In genomic region chr1:60696512-60696911, GRCh38 we compare ENCODE assay signal across 21 cellular contexts.
A peak's percentile ranks its signal among the peaks of the same experiment; 100 is the strongest.
DNase-seq lines count a peak whose midpoint lies in the region; ATAC-seq and TF ChIP-seq lines count a peak whose summit lies in the region.
"Had no signal": no experiment of that assay in that cellular context is flagged by ENCODE, and none has a peak within 500 bp of the region (broad histone marks: within the 10 kb centered on the region; RNA-seq: fewer than 3 reads in every experiment).

No MANE protein-coding gene starts in this region.

- no peaks in the 10 kb centered on the region for H3K27me3 ChIP-seq in left ventricle myocardium inferior (ENCODE audit: low read depth)
- H3K27me3 ChIP-seq: BE2C; BLaER1 treated with 17β-estradiol and CSF1 and Interleukin-3, amounts not matched to agents 10 nM and 100 nM had no signal

- TF ChIP-seq CTCF in brain (conservative IDR thresholded peaks at IDR 0.05) = no peak
- TF ChIP-seq CTCF in left ventricle myocardium inferior (IDR thresholded peaks at IDR 0.05; ENCODE audit: borderline replicate concordance) = no peak

- H3K27ac Mint-ChIP-seq in brain = peak overlapping the region; percentile 73 to 91 (median 87)
- H3K27ac Mint-ChIP-seq: CD14-positive monocyte; CD4-positive, alpha-beta T cell; CD8-positive, alpha-beta memory T cell; GM23338; H9 had no signal

- peak; percentile 61 for ATAC-seq in Right ventricle myocardium inferior
- ATAC-seq: A549, GM12878, GM23338, HCT116 had no signal

- DNase-seq in Right ventricle myocardium inferior (ENCODE audit: missing footprints) (no peak), cardiac septum (ENCODE audit: low spot score) (no peak), left ventricle myocardium inferior (no peak), DMS53 (lab: John Stamatoyannopoulos, UW) (no peak), NCI-H2029 (lab: John Stamatoyannopoulos, UW) (no peak)
- DNase-seq: 8988T; ACHN; AML-193; BE2C; CD4-positive, alpha-beta T cell; CD8-positive, alpha-beta memory T cell; DND-41; GDM1; H9 had no signal

- peaks cover 3% of the 10 kb centered on the region for H3K27me3 Mint-ChIP-seq in brain
- H3K27me3 Mint-ChIP-seq: CD4-positive, alpha-beta T cell; CD8-positive, alpha-beta memory T cell had no signal

- H3K4me3 ChIP-seq in left ventricle myocardium inferior = no peak overlapping the region
- H3K4me3 ChIP-seq: A549; BLaER1 treated with 17β-estradiol and CSF1 and Interleukin-3, amounts not matched to agents 10 nM and 100 nM; GM12878; GM23338 had no signal

- H3K4me1 ChIP-seq in left ventricle myocardium inferior = peaks cover 21% of the 10 kb centered on the region
- H3K4me1 ChIP-seq: A549 had no signal

- peaks cover 14% of the 10 kb centered on the region for H3K9me3 ChIP-seq in left ventricle myocardium inferior (replicated peaks)
- H3K9me3 ChIP-seq: A549, BE2C had no signal

- H3K9me3 Mint-ChIP-seq in brain = peaks cover 6 to 29% (median 26%) of the 10 kb centered on the region in 5 experiments
- H3K9me3 Mint-ChIP-seq: CD4-positive, alpha-beta T cell; CD8-positive, alpha-beta memory T cell had no signal

- peaks cover 33% of the 10 kb centered on the region for H3K4me1 Mint-ChIP-seq in brain
- H3K4me1 Mint-ChIP-seq: CD14-positive monocyte; CD8-positive, alpha-beta memory T cell; GM23338 had no signal

- intact Hi-C loops in Right ventricle myocardium inferior (cut with DNase I) (no loop called here), cardiac septum (cut with DNase I) (no loop called here), left ventricle myocardium inferior (cut with micrococcal nuclease) (no loop called here)

- no peaks in the 10 kb centered on the region for H3K36me3 ChIP-seq in left ventricle myocardium inferior
- H3K36me3 ChIP-seq: BE2C; BLaER1 treated with 17β-estradiol and CSF1 and Interleukin-3, amounts not matched to agents 10 nM and 100 nM had no signal

- H3K36me3 Mint-ChIP-seq in brain = peaks cover 16% of the 10 kb centered on the region
- H3K36me3 Mint-ChIP-seq: CD14-positive monocyte; CD8-positive, alpha-beta memory T cell had no signal

- H3K4me3 Mint-ChIP-seq in brain = peak overlapping the region in 1 of 5 experiments; percentile 0
- H3K4me3 Mint-ChIP-seq: CD14-positive monocyte; CD4-positive, alpha-beta T cell; CD8-positive, alpha-beta memory T cell; GM23338; H9 had no signal

- peak overlapping the region; percentile 63 for H3K27ac ChIP-seq in left ventricle myocardium inferior (replicated peaks)
- H3K27ac ChIP-seq: A549; BLaER1 treated with 17β-estradiol and CSF1 and Interleukin-3, amounts not matched to agents 10 nM and 100 nM had no signal
